8 cellular contexts compared by ENCODE assay signal in the genomic region with DNA sequence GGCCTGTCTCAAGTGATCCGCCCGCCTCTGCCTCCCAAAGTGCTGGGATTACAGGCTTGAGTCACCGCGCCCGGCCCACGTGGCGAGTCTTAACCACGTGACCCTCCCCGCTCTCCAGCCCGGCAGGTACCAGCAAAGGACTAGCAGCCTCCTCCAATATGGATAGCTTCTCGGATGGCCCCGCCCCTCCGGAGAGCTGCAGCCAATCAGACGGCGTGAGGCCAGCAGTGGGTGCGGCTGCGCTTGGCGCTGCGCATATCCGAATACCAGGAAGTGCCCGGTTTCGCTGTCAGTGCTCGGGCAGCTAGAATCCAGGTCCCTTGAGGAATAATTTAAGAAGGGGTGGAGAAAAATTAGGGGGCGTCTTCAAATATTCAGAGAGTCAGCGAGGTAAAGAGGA. TPM values are rescaled to one million over a fixed set of nuclear protein-coding genes. Genes with fewer than 3 reads are reported as not detected.
A peak's percentile ranks its signal among the peaks of the same experiment; 100 is the strongest.
DNase-seq lines count a peak whose midpoint lies in the region; ATAC-seq and TF ChIP-seq lines count a peak whose summit lies in the region.

No MANE protein-coding gene starts in this region.

- no peaks in the 10 kb centered on the region for H3K36me3 Mint-ChIP-seq in CD4-positive, CD25-positive, alpha-beta regulatory T cell

- peak overlapping the region; percentile 88 for H3K4me3 ChIP-seq in CD4-positive, CD25-positive, alpha-beta regulatory T cell (ENCODE audit: low read depth, low read length)

- peaks cover 5% of the 10 kb centered on the region for H3K27me3 Mint-ChIP-seq in CD4-positive, CD25-positive, alpha-beta regulatory T cell

- no peaks in the 10 kb centered on the region for H3K9me3 ChIP-seq in CD4-positive, CD25-positive, alpha-beta regulatory T cell (ENCODE audit: control insufficient read depth in 2 of 2, low read length in 2 of 2)

- TF ChIP-seq CTCF in GM20000 (IDR thresholded peaks at IDR 0.05; ENCODE audit: extremely low read depth, missing control alignments) = no peak

- DNase-seq in CD4-positive, CD25-positive, alpha-beta regulatory T cell = peak; percentile 88 to 94 (median 92)
- DNase-seq in GM20000 (ENCODE audit: low spot score) (peak; percentile 88), LoVo (ENCODE audit: low spot score) (peak; percentile 87), cerebellar nuclear complex (lab: John Stamatoyannopoulos, UW) (peak; percentile 41 to 77), kidney glomerular epithelial cell (lab: John Stamatoyannopoulos, UW) (peak; percentile 82), HuH-7 (ENCODE audit: low spot score) (no peak)
- peak; percentile 94 for DNase-seq in activated CD4-positive, CD25-positive, alpha-beta regulatory T cell treated with anti-CD3 and anti-CD28 coated beads, Interleukin-2, amount 50 U/mL, for 72 hours
- DNase-seq in stimulated activated CD4-positive, alpha-beta T cell treated with anti-CD3 and anti-CD28 coated beads, Interleukin-1b, Interleukin-23, amount 100 ng/mL, for 1 hour (ENCODE audit: low read depth in 2 of 2) = peak; percentile 84 to 87

- peaks cover 0 to 1% (median 0%) of the 10 kb centered on the region in 7 donors for H3K9me3 Mint-ChIP-seq in CD4-positive, CD25-positive, alpha-beta regulatory T cell

- no peaks in the 10 kb centered on the region for H3K4me1 ChIP-seq in CD4-positive, CD25-positive, alpha-beta regulatory T cell (ENCODE audit: control insufficient read depth, insufficient read depth, low read length, poor library complexity, severe bottlenecking)

- peaks cover 4 to 14% (median 6%) of the 10 kb centered on the region in 4 donors for H3K4me1 Mint-ChIP-seq in CD4-positive, CD25-positive, alpha-beta regulatory T cell

- no peaks in the 10 kb centered on the region for H3K36me3 ChIP-seq in CD4-positive, CD25-positive, alpha-beta regulatory T cell (ENCODE audit: control insufficient read depth, insufficient read depth, low read length)

- no peaks in the 10 kb centered on the region for H3K27me3 ChIP-seq in CD4-positive, CD25-positive, alpha-beta regulatory T cell (ENCODE audit: control insufficient read depth, insufficient read depth, low read length)

- H3K27ac Mint-ChIP-seq in CD4-positive, CD25-positive, alpha-beta regulatory T cell = peak overlapping the region; percentile 96 to 99 (median 97)

- H3K27ac ChIP-seq in CD4-positive, CD25-positive, alpha-beta regulatory T cell (ENCODE audit: insufficient read depth, low read length, poor library complexity, severe bottlenecking) = peak overlapping the region; percentile 79

- H3K4me3 Mint-ChIP-seq in CD4-positive, CD25-positive, alpha-beta regulatory T cell = peak overlapping the region; percentile 89 to 100 (median 92)

- ATAC-seq in CD4-positive, CD25-positive, alpha-beta regulatory T cell (ENCODE audit: low read depth in 2 of 2) = peak; percentile 100

RNA-seq across cellular contexts. Expression of a gene that starts 14.7 kb away (rescaled TPM):
- 41.5 TPM for total RNA-seq in CD4-positive, CD25-positive, alpha-beta regulatory T cell
- polyA plus RNA-seq in CD4-positive, CD25-positive, alpha-beta regulatory T cell = 10 to 100 TPM; 12.7 to 19.4 (median 15.4) TPM
